1 cellular context compared by ENCODE assay signal in the genomic region with DNA sequence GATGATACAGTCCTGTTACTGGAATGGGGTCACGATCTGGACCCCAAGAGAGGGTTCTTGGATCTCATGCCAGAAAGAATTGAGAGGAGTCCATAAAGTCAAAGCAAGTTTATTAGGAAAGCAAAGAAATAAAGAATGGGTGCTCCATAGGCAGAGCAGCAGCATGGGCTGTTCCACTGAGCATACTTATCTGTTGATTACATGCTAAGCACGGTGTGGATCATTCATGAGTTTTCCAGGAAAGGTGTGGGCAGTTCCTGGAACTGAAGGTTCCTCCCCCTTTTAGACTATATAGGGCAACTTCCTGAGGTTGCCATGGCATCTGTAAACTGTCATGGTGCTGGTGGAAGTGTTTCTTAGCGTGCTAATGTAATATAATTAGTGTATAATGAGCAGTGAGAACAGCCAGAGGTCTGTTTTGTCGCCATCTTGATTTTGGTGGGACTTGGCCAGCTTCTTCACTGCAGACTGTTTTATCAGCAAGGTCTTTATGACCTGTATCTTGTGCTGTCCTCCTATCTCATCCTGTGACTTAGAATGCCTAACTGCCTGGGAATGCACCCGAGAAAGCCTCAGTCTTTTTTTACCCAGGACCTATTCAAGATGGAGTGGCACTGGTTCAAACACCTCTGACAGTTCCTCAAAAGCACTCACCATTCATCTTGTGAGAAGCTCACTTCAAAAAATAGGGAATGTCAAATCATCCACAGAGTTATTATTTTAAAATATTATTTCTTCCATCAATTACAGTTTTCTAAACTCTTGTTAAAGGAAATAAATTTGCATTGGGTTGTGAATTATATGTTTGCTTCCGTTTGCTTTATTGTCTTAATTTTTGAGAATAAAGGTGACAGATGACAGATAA.
TF ChIP-seq lines count a peak whose summit lies in the region.

No MANE protein-coding gene starts in this region.

TF ChIP-seq in K562, 482 proteins besides CTCF, POLR2A, EP300 and RAD21 (continued from another document and continues in another):
- TF ChIP-seq CBFA2T2 (conservative IDR thresholded peaks at IDR 0.05) (peak; percentile 67), SAP30 (IDR thresholded peaks at IDR 0.05; ENCODE audit: borderline replicate concordance, insufficient read depth, low read depth, low read length, poor library complexity, severe bottlenecking) (no peak), PURB (CRISPR knock-in tag; IDR thresholded peaks at IDR 0.05; ENCODE audit: low read depth) (no peak), FOXM1 (IDR thresholded peaks at IDR 0.05; ENCODE audit: low read depth) (no peak), FOXM1 (CRISPR knock-in tag; IDR thresholded peaks at IDR 0.05; ENCODE audit: low read depth) (no peak), SMARCC2 (IDR thresholded peaks at IDR 0.05; ENCODE audit: low read depth) (peak; percentile 78), DIDO1 (tag; IDR thresholded peaks at IDR 0.05; ENCODE audit: low read depth) (peak; percentile 92), GTF2A2 (tag; IDR thresholded peaks at IDR 0.05) (peak; percentile 96), KLF16 (IDR thresholded peaks at IDR 0.05) (peak; percentile 64; the same call in 1 of the 2 replicates), SIN3B (IDR thresholded peaks at IDR 0.05; ENCODE audit: low read depth) (no peak), SOX6 (IDR thresholded peaks at IDR 0.05) (peak; percentile 81), PTRF (tag; IDR thresholded peaks at IDR 0.05) (peak; percentile 99), ZC3H11A (IDR thresholded peaks at IDR 0.05; ENCODE audit: low read depth, low read length) (no peak), SUPT5H (IDR thresholded peaks at IDR 0.05) (no peak; the same call in none of the 2 replicates), KLF13 (tag; IDR thresholded peaks at IDR 0.05; ENCODE audit: borderline replicate concordance, low read depth) (peak; percentile 97), SPI1 (IDR thresholded peaks at IDR 0.05; ENCODE audit: borderline replicate concordance, low read depth, low read length) (0 out of 2 replicates have a peak, but pooled peaks have one; percentile 33), MCM2 (IDR thresholded peaks at IDR 0.05; ENCODE audit: low read depth) (no peak), ZSCAN29 (IDR thresholded peaks at IDR 0.05) (no peak), POLR2AphosphoS2 (IDR thresholded peaks at IDR 0.05; ENCODE audit: low read length) (no peak), C11orf30 (IDR thresholded peaks at IDR 0.05; ENCODE audit: low read depth) (no peak), SNRNP70 (optimal IDR thresholded peaks at IDR 0.05; ENCODE audit: low read depth, low read length) (no peak), TFAM (CRISPR knock-in tag; conservative IDR thresholded peaks at IDR 0.05) (no peak), ZNF431 (CRISPR knock-in tag; IDR thresholded peaks at IDR 0.05) (no peak), RBFOX2 (IDR thresholded peaks at IDR 0.05; ENCODE audit: low read depth, low read length) (peak; percentile 67), GTF2E2 (tag; IDR thresholded peaks at IDR 0.05) (peak; percentile 96), NFIX (CRISPR knock-in tag; IDR thresholded peaks at IDR 0.05; ENCODE audit: low read depth) (peak; percentile 70), HMG20A (CRISPR knock-in tag; conservative IDR thresholded peaks at IDR 0.05) (peak; percentile 87; the same call in 1 of the 2 replicates), BDP1 (IDR thresholded peaks at IDR 0.05; ENCODE audit: insufficient read depth, insufficient read length) (no peak), HNRNPLL (IDR thresholded peaks at IDR 0.05; ENCODE audit: low read depth, low read length, poor library complexity, severe bottlenecking) (no peak)
- TF ChIP-seq, protein P1, sequence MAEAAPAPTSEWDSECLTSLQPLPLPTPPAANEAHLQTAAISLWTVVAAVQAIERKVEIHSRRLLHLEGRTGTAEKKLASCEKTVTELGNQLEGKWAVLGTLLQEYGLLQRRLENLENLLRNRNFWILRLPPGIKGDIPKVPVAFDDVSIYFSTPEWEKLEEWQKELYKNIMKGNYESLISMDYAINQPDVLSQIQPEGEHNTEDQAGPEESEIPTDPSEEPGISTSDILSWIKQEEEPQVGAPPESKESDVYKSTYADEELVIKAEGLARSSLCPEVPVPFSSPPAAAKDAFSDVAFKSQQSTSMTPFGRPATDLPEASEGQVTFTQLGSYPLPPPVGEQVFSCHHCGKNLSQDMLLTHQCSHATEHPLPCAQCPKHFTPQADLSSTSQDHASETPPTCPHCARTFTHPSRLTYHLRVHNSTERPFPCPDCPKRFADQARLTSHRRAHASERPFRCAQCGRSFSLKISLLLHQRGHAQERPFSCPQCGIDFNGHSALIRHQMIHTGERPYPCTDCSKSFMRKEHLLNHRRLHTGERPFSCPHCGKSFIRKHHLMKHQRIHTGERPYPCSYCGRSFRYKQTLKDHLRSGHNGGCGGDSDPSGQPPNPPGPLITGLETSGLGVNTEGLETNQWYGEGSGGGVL (CRISPR knock-in tag; IDR thresholded peaks at IDR 0.05), result peak; percentile 96
- TF ChIP-seq, protein P2, sequence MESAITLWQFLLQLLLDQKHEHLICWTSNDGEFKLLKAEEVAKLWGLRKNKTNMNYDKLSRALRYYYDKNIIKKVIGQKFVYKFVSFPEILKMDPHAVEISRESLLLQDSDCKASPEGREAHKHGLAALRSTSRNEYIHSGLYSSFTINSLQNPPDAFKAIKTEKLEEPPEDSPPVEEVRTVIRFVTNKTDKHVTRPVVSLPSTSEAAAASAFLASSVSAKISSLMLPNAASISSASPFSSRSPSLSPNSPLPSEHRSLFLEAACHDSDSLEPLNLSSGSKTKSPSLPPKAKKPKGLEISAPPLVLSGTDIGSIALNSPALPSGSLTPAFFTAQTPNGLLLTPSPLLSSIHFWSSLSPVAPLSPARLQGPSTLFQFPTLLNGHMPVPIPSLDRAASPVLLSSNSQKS (CRISPR knock-in tag; IDR thresholded peaks at IDR 0.05), result peak; percentile 94
- TF ChIP-seq, protein P3, sequence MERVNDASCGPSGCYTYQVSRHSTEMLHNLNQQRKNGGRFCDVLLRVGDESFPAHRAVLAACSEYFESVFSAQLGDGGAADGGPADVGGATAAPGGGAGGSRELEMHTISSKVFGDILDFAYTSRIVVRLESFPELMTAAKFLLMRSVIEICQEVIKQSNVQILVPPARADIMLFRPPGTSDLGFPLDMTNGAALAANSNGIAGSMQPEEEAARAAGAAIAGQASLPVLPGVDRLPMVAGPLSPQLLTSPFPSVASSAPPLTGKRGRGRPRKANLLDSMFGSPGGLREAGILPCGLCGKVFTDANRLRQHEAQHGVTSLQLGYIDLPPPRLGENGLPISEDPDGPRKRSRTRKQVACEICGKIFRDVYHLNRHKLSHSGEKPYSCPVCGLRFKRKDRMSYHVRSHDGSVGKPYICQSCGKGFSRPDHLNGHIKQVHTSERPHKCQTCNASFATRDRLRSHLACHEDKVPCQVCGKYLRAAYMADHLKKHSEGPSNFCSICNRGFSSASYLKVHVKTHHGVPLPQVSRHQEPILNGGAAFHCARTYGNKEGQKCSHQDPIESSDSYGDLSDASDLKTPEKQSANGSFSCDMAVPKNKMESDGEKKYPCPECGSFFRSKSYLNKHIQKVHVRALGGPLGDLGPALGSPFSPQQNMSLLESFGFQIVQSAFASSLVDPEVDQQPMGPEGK (CRISPR knock-in tag; IDR thresholded peaks at IDR 0.05; ENCODE audit: borderline replicate concordance), result peak; percentile 97
- TF ChIP-seq, protein P4, sequence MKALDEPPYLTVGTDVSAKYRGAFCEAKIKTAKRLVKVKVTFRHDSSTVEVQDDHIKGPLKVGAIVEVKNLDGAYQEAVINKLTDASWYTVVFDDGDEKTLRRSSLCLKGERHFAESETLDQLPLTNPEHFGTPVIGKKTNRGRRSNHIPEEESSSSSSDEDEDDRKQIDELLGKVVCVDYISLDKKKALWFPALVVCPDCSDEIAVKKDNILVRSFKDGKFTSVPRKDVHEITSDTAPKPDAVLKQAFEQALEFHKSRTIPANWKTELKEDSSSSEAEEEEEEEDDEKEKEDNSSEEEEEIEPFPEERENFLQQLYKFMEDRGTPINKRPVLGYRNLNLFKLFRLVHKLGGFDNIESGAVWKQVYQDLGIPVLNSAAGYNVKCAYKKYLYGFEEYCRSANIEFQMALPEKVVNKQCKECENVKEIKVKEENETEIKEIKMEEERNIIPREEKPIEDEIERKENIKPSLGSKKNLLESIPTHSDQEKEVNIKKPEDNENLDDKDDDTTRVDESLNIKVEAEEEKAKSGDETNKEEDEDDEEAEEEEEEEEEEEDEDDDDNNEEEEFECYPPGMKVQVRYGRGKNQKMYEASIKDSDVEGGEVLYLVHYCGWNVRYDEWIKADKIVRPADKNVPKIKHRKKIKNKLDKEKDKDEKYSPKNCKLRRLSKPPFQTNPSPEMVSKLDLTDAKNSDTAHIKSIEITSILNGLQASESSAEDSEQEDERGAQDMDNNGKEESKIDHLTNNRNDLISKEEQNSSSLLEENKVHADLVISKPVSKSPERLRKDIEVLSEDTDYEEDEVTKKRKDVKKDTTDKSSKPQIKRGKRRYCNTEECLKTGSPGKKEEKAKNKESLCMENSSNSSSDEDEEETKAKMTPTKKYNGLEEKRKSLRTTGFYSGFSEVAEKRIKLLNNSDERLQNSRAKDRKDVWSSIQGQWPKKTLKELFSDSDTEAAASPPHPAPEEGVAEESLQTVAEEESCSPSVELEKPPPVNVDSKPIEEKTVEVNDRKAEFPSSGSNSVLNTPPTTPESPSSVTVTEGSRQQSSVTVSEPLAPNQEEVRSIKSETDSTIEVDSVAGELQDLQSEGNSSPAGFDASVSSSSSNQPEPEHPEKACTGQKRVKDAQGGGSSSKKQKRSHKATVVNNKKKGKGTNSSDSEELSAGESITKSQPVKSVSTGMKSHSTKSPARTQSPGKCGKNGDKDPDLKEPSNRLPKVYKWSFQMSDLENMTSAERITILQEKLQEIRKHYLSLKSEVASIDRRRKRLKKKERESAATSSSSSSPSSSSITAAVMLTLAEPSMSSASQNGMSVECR (CRISPR knock-in tag; IDR thresholded peaks at IDR 0.05), result no peak
- TF ChIP-seq, protein P5, sequence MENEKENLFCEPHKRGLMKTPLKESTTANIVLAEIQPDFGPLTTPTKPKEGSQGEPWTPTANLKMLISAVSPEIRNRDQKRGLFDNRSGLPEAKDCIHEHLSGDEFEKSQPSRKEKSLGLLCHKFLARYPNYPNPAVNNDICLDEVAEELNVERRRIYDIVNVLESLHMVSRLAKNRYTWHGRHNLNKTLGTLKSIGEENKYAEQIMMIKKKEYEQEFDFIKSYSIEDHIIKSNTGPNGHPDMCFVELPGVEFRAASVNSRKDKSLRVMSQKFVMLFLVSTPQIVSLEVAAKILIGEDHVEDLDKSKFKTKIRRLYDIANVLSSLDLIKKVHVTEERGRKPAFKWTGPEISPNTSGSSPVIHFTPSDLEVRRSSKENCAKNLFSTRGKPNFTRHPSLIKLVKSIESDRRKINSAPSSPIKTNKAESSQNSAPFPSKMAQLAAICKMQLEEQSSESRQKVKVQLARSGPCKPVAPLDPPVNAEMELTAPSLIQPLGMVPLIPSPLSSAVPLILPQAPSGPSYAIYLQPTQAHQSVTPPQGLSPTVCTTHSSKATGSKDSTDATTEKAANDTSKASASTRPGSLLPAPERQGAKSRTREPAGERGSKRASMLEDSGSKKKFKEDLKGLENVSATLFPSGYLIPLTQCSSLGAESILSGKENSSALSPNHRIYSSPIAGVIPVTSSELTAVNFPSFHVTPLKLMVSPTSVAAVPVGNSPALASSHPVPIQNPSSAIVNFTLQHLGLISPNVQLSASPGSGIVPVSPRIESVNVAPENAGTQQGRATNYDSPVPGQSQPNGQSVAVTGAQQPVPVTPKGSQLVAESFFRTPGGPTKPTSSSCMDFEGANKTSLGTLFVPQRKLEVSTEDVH (IDR thresholded peaks at IDR 0.05; ENCODE audit: low read depth, partially characterized antibody), result no peak
- TF ChIP-seq, protein P6, sequence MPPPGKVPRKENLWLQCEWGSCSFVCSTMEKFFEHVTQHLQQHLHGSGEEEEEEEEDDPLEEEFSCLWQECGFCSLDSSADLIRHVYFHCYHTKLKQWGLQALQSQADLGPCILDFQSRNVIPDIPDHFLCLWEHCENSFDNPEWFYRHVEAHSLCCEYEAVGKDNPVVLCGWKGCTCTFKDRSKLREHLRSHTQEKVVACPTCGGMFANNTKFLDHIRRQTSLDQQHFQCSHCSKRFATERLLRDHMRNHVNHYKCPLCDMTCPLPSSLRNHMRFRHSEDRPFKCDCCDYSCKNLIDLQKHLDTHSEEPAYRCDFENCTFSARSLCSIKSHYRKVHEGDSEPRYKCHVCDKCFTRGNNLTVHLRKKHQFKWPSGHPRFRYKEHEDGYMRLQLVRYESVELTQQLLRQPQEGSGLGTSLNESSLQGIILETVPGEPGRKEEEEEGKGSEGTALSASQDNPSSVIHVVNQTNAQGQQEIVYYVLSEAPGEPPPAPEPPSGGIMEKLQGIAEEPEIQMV (tag; conservative IDR thresholded peaks at IDR 0.05; ENCODE audit: low read depth), result peak; percentile 95
- TF ChIP-seq, protein P7, sequence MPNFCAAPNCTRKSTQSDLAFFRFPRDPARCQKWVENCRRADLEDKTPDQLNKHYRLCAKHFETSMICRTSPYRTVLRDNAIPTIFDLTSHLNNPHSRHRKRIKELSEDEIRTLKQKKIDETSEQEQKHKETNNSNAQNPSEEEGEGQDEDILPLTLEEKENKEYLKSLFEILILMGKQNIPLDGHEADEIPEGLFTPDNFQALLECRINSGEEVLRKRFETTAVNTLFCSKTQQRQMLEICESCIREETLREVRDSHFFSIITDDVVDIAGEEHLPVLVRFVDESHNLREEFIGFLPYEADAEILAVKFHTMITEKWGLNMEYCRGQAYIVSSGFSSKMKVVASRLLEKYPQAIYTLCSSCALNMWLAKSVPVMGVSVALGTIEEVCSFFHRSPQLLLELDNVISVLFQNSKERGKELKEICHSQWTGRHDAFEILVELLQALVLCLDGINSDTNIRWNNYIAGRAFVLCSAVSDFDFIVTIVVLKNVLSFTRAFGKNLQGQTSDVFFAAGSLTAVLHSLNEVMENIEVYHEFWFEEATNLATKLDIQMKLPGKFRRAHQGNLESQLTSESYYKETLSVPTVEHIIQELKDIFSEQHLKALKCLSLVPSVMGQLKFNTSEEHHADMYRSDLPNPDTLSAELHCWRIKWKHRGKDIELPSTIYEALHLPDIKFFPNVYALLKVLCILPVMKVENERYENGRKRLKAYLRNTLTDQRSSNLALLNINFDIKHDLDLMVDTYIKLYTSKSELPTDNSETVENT (CRISPR knock-in tag; IDR thresholded peaks at IDR 0.05), result peak; percentile 42; the same call in 1 of the 2 replicates
- TF ChIP-seq, protein P8, sequence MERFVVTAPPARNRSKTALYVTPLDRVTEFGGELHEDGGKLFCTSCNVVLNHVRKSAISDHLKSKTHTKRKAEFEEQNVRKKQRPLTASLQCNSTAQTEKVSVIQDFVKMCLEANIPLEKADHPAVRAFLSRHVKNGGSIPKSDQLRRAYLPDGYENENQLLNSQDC (CRISPR knock-in tag; IDR thresholded peaks at IDR 0.05), result 0 out of 2 replicates have a peak, but pooled peaks have one; percentile 71
